8 cellular contexts compared by ENCODE assay signal in the genomic region with DNA sequence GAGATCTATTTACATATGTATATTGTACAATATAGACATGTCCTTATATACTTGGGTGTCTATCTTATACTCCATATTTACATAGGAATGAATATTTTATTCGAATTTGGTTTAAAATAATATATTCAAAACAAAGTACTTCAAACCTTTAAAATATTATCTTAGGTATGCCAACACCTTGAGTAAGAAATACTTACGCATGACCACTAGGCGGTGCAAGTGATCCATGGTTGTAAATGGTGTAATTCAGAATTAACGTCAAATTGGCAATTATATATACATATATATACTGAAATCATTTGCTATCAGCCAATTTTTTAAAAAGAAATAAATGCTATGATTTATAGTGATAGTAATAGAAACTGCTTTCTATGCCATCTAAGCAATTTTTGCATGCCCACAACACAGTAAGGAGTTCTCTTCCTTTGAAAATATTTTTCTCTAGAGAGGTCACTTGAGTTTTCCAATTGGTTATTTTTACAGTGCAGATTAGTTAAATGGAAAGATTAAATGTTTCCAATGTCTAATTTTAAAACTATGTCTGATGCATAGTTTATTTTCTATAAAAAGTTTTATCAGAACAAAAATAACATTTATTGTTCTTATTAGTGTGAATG. TPM values are rescaled to one million over a fixed set of nuclear protein-coding genes. Genes with fewer than 3 reads are reported as not detected.
DNase-seq lines count a peak whose midpoint lies in the region; ATAC-seq, FAIRE-seq and TF ChIP-seq lines count a peak whose summit lies in the region.

No MANE protein-coding gene starts in this region.

- peak; percentile 64 for TF ChIP-seq CTCF in kidney (IDR thresholded peaks at IDR 0.05; ENCODE audit: borderline replicate concordance, extremely low read depth, insufficient read depth)

- H3K9me3 Mint-ChIP-seq in activated T-cell treated with anti-CD3 and anti-CD28 coated beads, Interleukin-2, amount 50 U/mL, for 24 hours = no peaks in the 10 kb centered on the region

- ATAC-seq in HG02870 (IDR thresholded peaks at IDR 0.05; ENCODE audit: unreplicated experiment) = no peak

- H3K9me3 ChIP-seq in adipocyte (ENCODE audit: control insufficient read depth, low read length) (no peaks in the 10 kb centered on the region), kidney (ENCODE audit: control insufficient read depth in 1 of 2, low read length in 2 of 2) (no peaks in the 10 kb centered on the region)

- H3K9ac ChIP-seq in adipocyte (ENCODE audit: low read length) (no peak overlapping the region), kidney (ENCODE audit: low read length in 2 of 2) (no peak overlapping the region)

- H3K4me1 ChIP-seq in adipocyte (ENCODE audit: control insufficient read depth, insufficient read depth, low read length) (peaks cover 11% of the 10 kb centered on the region), kidney (ENCODE audit: control insufficient read depth in 1 of 2, insufficient read depth in 1 of 2, low read depth in 1 of 2, low read length in 2 of 2) (no peaks in the 10 kb centered on the region)

- peak; percentile 54 for DNase-seq in activated T-cell treated with anti-CD3 and anti-CD28 coated beads for 1 hour (ENCODE audit: low read depth)
- no peak for DNase-seq in activated T-cell treated with anti-CD3 and anti-CD28 coated beads, Interleukin-2, amount 50 U/mL, for 24 hours
- peak; percentile 20 for DNase-seq in HK-2 (ENCODE audit: unreplicated experiment)
- DNase-seq in RPMI7951 (ENCODE audit: low read depth) = peak; percentile 44
- DNase-seq in adipocyte (ENCODE audit: low read depth) = peak; percentile 80
- no peak for DNase-seq in kidney
- peak in 2 of 3 donors; percentile 15 to 53 for DNase-seq in stimulated activated CD4-positive, alpha-beta T cell treated with anti-CD3 and anti-CD28 coated beads, TNF-alpha, amount 100 ng/mL, for 48 hours (ENCODE audit: low read depth in 3 of 3)

- no peaks in the 10 kb centered on the region for H3K27me3 ChIP-seq in adipocyte (replicated peaks; ENCODE audit: control insufficient read depth, insufficient read depth, low read length)

- no peak overlapping the region for H3K27ac Mint-ChIP-seq in activated T-cell treated with anti-CD3 and anti-CD28 coated beads, Interleukin-2, amount 50 U/mL, for 24 hours

- H3K4me3 ChIP-seq in adipocyte (ENCODE audit: low read length) = no peak overlapping the region
- no peak overlapping the region for H3K4me3 ChIP-seq in kidney (ENCODE audit: low read length in 2 of 2)

- H3K27ac ChIP-seq in kidney (ENCODE audit: low read depth in 2 of 2, low read length in 2 of 2) = no peak overlapping the region

- H3K36me3 Mint-ChIP-seq in activated T-cell treated with anti-CD3 and anti-CD28 coated beads, Interleukin-2, amount 50 U/mL, for 24 hours (ENCODE audit: low read depth) = no peaks in the 10 kb centered on the region

- intact Hi-C loops in kidney (cut with DNase I) = no loop called here

- H3K36me3 ChIP-seq in adipocyte (ENCODE audit: control insufficient read depth, insufficient read depth, low read length, severe bottlenecking) (no peaks in the 10 kb centered on the region), kidney (ENCODE audit: control insufficient read depth in 1 of 2, insufficient read depth in 2 of 2, low read length in 2 of 2) (no peaks in the 10 kb centered on the region)

- FAIRE-seq in kidney (lab: Jason Lieb, UNC) = peak; percentile 97

- no peak overlapping the region for H3K4me3 Mint-ChIP-seq in activated T-cell treated with anti-CD3 and anti-CD28 coated beads, Interleukin-2, amount 50 U/mL, for 24 hours

- H3K4me1 Mint-ChIP-seq in activated T-cell treated with anti-CD3 and anti-CD28 coated beads, Interleukin-2, amount 50 U/mL, for 24 hours (ENCODE audit: low read depth) = peaks cover 10% of the 10 kb centered on the region

- peaks cover 2% of the 10 kb centered on the region for H3K27me3 Mint-ChIP-seq in activated T-cell treated with anti-CD3 and anti-CD28 coated beads, Interleukin-2, amount 50 U/mL, for 24 hours

RNA-seq across cellular contexts. Expression of gene SPAG16, which starts 37.5 kb away (rescaled TPM):
- total RNA-seq in RPMI7951 (2014; rRNA removed; shearing (Covaris generic)) = 29.9 and 32.3 TPM in 2 replicates
- total RNA-seq in kidney = 35.9 TPM
- polyA plus RNA-seq in kidney (ENCODE audit: insufficient read depth, low read depth, low replicate concordance) = 38.5 TPM

Comparison
In these comparisons a context has a peak if more than half of its experiments do, and no peak if none do; other contexts are left out.
1. DNase-seq: peak in activated T-cell treated with anti-CD3 and anti-CD28 coated beads for 1 hour (single experiment), HK-2 (single experiment), RPMI7951 (single experiment), adipocyte (single experiment) and stimulated activated CD4-positive, alpha-beta T cell treated with anti-CD3 and anti-CD28 coated beads, TNF-alpha, amount 100 ng/mL, for 48 hours (2 of 3); none in activated T-cell treated with anti-CD3 and anti-CD28 coated beads, Interleukin-2, amount 50 U/mL, for 24 hours (single experiment) and kidney (single experiment).